Comparison of ENCODE assay signal across 8 cellular contexts in genomic region chr17:69525920-69526841, GRCh38.
DNase-seq lines count a peak whose midpoint lies in the region; FAIRE-seq and TF ChIP-seq lines count a peak whose summit lies in the region.

No MANE protein-coding gene starts in this region.

- peak overlapping the region; percentile 18; the same call in 1 of the 2 replicates for H3K4me2 ChIP-seq in OCI-LY3 (ENCODE audit: low read length)
- no peak overlapping the region for H3K4me2 ChIP-seq in H1 (ENCODE audit: insufficient read depth in 1 of 2, low read depth in 2 of 2, low read length in 2 of 2)

- no peaks in the 10 kb centered on the region for H3K9me3 Mint-ChIP-seq in CD8-positive, alpha-beta memory T cell

- no peaks in the 10 kb centered on the region for H3K79me1 ChIP-seq in H1 (ENCODE audit: low read depth, low read length)

- WGBS in H1 (ENCODE audit: extremely low coverage in 1 of 2, insufficient coverage in 1 of 2, insufficient read length in 1 of 2, insufficient replicate concordance in 2 of 2, low coverage in 1 of 2, low lambda C conversion rate in 2 of 2, missing lambda C conversion rate in 1 of 2), 2 experiments: 66% methylated on average over 9 of the region's 9 CpGs; no CpG with 5 or more reads in 1 of the 2 experiments

- no peak overlapping the region for H3K4me3 ChIP-seq in OCI-LY3 (ENCODE audit: low read length)
- no peak overlapping the region for H3K4me3 ChIP-seq in H1 (ENCODE audit: extremely low read depth in 1 of 4, insufficient read depth in 2 of 4, low read depth in 3 of 4, low read length in 4 of 4)
- no peak overlapping the region for H3K4me3 ChIP-seq in CD8-positive, alpha-beta memory T cell (ENCODE audit: low read length)

- no peak overlapping the region for H3K4ac ChIP-seq in H1 (replicated peaks; ENCODE audit: insufficient read length, low read depth, low read length)

- H3K4me3 Mint-ChIP-seq in CD8-positive, alpha-beta memory T cell: no peak overlapping the region

- TF ChIP-seq CTCF in OCI-LY3 (IDR thresholded peaks at IDR 0.05; ENCODE audit: low read depth, low read length): peak; percentile 95
- TF ChIP-seq CTCF in H1 (IDR thresholded peaks at IDR 0.05; ENCODE audit: control extremely low read depth in 1 of 3, insufficient read depth in 1 of 3, low read depth in 1 of 3, low read length in 3 of 3): peak in 2 of 3 experiments; percentile 74 to 89; a peak in 3 of 4 replicates

- no peak overlapping the region for H2BK20ac ChIP-seq in H1 (ENCODE audit: low read length)

- H3K27me3 ChIP-seq in OCI-LY3 (ENCODE audit: low read depth, low read length) (no peaks in the 10 kb centered on the region), H1 (replicated peaks in 1 of 4; ENCODE audit: control insufficient read depth in 3 of 4, extremely low read depth in 1 of 4, insufficient read depth in 3 of 4, low read length in 3 of 4) (no peaks in the 10 kb centered on the region)
- no peaks in the 10 kb centered on the region for H3K27me3 ChIP-seq in CD8-positive, alpha-beta memory T cell (ENCODE audit: insufficient read depth, low read length, poor library complexity, severe bottlenecking)

- H3K9me3 ChIP-seq in OCI-LY3 (ENCODE audit: insufficient read depth, low read length): no peaks in the 10 kb centered on the region
- no peaks in the 10 kb centered on the region for H3K9me3 ChIP-seq in H1 (ENCODE audit: insufficient read depth in 2 of 2, low read depth in 1 of 2, low read length in 1 of 2)
- H3K9me3 ChIP-seq in CD8-positive, alpha-beta memory T cell (ENCODE audit: low read length): no peaks in the 10 kb centered on the region

- no peak overlapping the region for H3K18ac ChIP-seq in H1 (ENCODE audit: extremely low read depth, low read length)

- FAIRE-seq in H1 (lab: Jason Lieb, UNC): peak; percentile 71

- H4K5ac ChIP-seq in H1 (ENCODE audit: insufficient read length, low read depth, low read length): no peak overlapping the region

- no peak overlapping the region for H3K14ac ChIP-seq in H1 (ENCODE audit: insufficient read length)

- no peak overlapping the region for H2AK5ac ChIP-seq in H1 (ENCODE audit: low read depth, low read length)

- no peak overlapping the region for H2BK5ac ChIP-seq in H1 (ENCODE audit: low read depth, low read length)

- H3K27ac Mint-ChIP-seq in CD8-positive, alpha-beta memory T cell: peak overlapping the region in 1 of 8 donors; percentile 54

- H3K79me2 ChIP-seq in OCI-LY3 (ENCODE audit: low read length) (no peaks in the 10 kb centered on the region), H1 (ENCODE audit: control insufficient read depth in 1 of 2, insufficient read depth in 2 of 2, low read length in 2 of 2) (no peaks in the 10 kb centered on the region)

- peak; percentile 28 to 32 for DNase-seq in activated T-cell treated with anti-CD3 and anti-CD28 coated beads, Interleukin-2, amount 50 U/mL, for 48 hours
- DNase-seq in activated T-cell treated with anti-CD3 and anti-CD28 coated beads for 4 hours (no peak), HS-5 (ENCODE audit: low read depth) (peak; percentile 47), H1 (ENCODE audit: low read depth in 1 of 2, low spot score in 2 of 2) (peak; percentile 13 to 52), medulla oblongata (ENCODE audit: extremely low spot score) (peak; percentile 92), NCI-H1048 (lab: John Stamatoyannopoulos, UW) (no peak)
- no peak for DNase-seq in CD8-positive, alpha-beta memory T cell

- no peak overlapping the region for H2BK15ac ChIP-seq in H1 (ENCODE audit: low read length)

- H2BK120ac ChIP-seq in H1 (replicated peaks; ENCODE audit: low read depth, low read length): no peak overlapping the region

- TF ChIP-seq EP300 in H1 (IDR thresholded peaks at IDR 0.05; ENCODE audit: borderline replicate concordance in 1 of 2, low read depth in 2 of 2, low read length in 2 of 2): no peak

- H3K36me3 ChIP-seq in OCI-LY3 (replicated peaks; ENCODE audit: low read depth, low read length): peaks cover 20% of the 10 kb centered on the region
- peaks cover 0 to 36% (median 4%) of the 10 kb centered on the region in 4 experiments; a peak in 5 of 8 replicates for H3K36me3 ChIP-seq in H1 (ENCODE audit: control insufficient read depth in 2 of 4, insufficient read depth in 4 of 4, low read length in 3 of 4)
- H3K36me3 ChIP-seq in CD8-positive, alpha-beta memory T cell (ENCODE audit: insufficient read depth, low read length): peaks cover 10% of the 10 kb centered on the region

- H4K20me1 ChIP-seq in OCI-LY3 (ENCODE audit: insufficient read depth, low read length) (no peaks in the 10 kb centered on the region), H1 (replicated peaks in 1 of 2; ENCODE audit: control insufficient read depth in 1 of 2, insufficient read depth in 2 of 2, low read length in 2 of 2) (no peaks in the 10 kb centered on the region)

- H2AFZ ChIP-seq in OCI-LY3 (ENCODE audit: low read depth, low read length) (no peak overlapping the region), H1 (ENCODE audit: low read length) (no peak overlapping the region)

- peaks cover 12% of the 10 kb centered on the region for H3K4me1 ChIP-seq in OCI-LY3 (ENCODE audit: low read length)
- H3K4me1 ChIP-seq in H1 (replicated peaks in 1 of 4; ENCODE audit: control insufficient read depth in 3 of 4, insufficient read depth in 4 of 4, low read length in 3 of 4): no peaks in the 10 kb centered on the region
- no peaks in the 10 kb centered on the region for H3K4me1 ChIP-seq in CD8-positive, alpha-beta memory T cell (ENCODE audit: insufficient read depth, low read length)

- peak; percentile 85 to 89 for TF ChIP-seq RAD21 in H1 (IDR thresholded peaks at IDR 0.05 in 1 of 2, conservative IDR thresholded peaks at IDR 0.05 in 1 of 2; ENCODE audit: low read depth in 2 of 2, low read length in 2 of 2)

- H3K23me2 ChIP-seq in H1 (ENCODE audit: low read depth, low read length): no peaks in the 10 kb centered on the region; the same call in 1 of the 2 replicates

- no peak for TF ChIP-seq POLR2A in H1 (IDR thresholded peaks at IDR 0.05; ENCODE audit: control extremely low read depth in 1 of 2, low read depth in 2 of 2, low read length in 2 of 2)

- no peak overlapping the region for H4K8ac ChIP-seq in H1 (ENCODE audit: extremely low read depth, insufficient read depth, low read length)

- POLR2A ChIA-PET in H1 (lab: Charles Lee; ENCODE audit: partially characterized antibody): no interaction called here
- POLR2A ChIA-PET in CD8-positive, alpha-beta memory T cell (lab: Charles Lee): no interaction called here

- CTCF ChIA-PET in H1 (lab: Charles Lee; ENCODE audit: partially characterized antibody): interaction anchor here (0.6 to 7.1 kb wide), 37 partner anchors 9 to 1026 kb away, joined by 3 to 81 read pairs (median 4); no protein-coding TSS in a partner anchor
- CTCF ChIA-PET in CD8-positive, alpha-beta memory T cell (lab: Charles Lee): interaction anchor here (1.0 to 1.7 kb wide), 2 partner anchors 10 kb away, joined by 3 read pairs; no protein-coding TSS in a partner anchor

- peaks cover 0 to 3% (median 0%) of the 10 kb centered on the region in 3 donors for H3K4me1 Mint-ChIP-seq in CD8-positive, alpha-beta memory T cell

- no peak overlapping the region for H4K91ac ChIP-seq in H1 (replicated peaks; ENCODE audit: insufficient read length, low read length)

- H2BK12ac ChIP-seq in H1 (ENCODE audit: low read depth, low read length): no peak overlapping the region

- H3K23ac ChIP-seq in H1 (ENCODE audit: insufficient read length): no peak overlapping the region

- no peak overlapping the region for H3K56ac ChIP-seq in H1 (replicated peaks; ENCODE audit: insufficient read length, low read depth, low read length)

- H3K27ac ChIP-seq in OCI-LY3 (ENCODE audit: low read length) (no peak overlapping the region), H1 (ENCODE audit: low read depth, low read length) (no peak overlapping the region)
- H3K27ac ChIP-seq in CD8-positive, alpha-beta memory T cell (ENCODE audit: low read depth, low read length): no peak overlapping the region

- H3K27me3 Mint-ChIP-seq in CD8-positive, alpha-beta memory T cell: peaks cover 0 to 1% of the 10 kb centered on the region in 2 donors

- peaks cover 16 to 81% (median 35%) of the 10 kb centered on the region in 3 donors for H3K36me3 Mint-ChIP-seq in CD8-positive, alpha-beta memory T cell

- H3K9ac ChIP-seq in OCI-LY3 (ENCODE audit: low read length): no peak overlapping the region
- no peak overlapping the region for H3K9ac ChIP-seq in H1 (replicated peaks in 1 of 4; ENCODE audit: extremely low read depth in 1 of 4, low read depth in 3 of 4, low read length in 3 of 4)

TF ChIP-seq in H1, 55 proteins besides CTCF, POLR2A, EP300 and RAD21 (continues in another document):
- TF ChIP-seq SIRT6 (IDR thresholded peaks at IDR 0.05; ENCODE audit: low read length) (no peak), PHF8 (conservative IDR thresholded peaks at IDR 0.05; ENCODE audit: low read depth, low read length) (no peak), CTBP2 (IDR thresholded peaks at IDR 0.05; ENCODE audit: borderline replicate concordance, insufficient read depth, insufficient read length, low read length) (no peak), CBX8 (IDR thresholded peaks at IDR 0.05; ENCODE audit: borderline replicate concordance, low read depth, low read length) (no peak), RFX5 (IDR thresholded peaks at IDR 0.05; ENCODE audit: borderline replicate concordance, low read depth, low read length) (no peak), ASH2L (IDR thresholded peaks at IDR 0.05; ENCODE audit: low read length) (no peak)

Comparison
In these comparisons a context has a peak if more than half of its experiments do, and no peak if none do; other contexts are left out.
1. DNase-seq: peak in activated T-cell treated with anti-CD3 and anti-CD28 coated beads, Interleukin-2, amount 50 U/mL, for 48 hours (2 of 2), HS-5 (single experiment), H1 (2 of 2) and medulla oblongata (single experiment); none in activated T-cell treated with anti-CD3 and anti-CD28 coated beads for 4 hours (single experiment), NCI-H1048 (single experiment) and CD8-positive, alpha-beta memory T cell (0 of 5).